8 cellular contexts compared by ENCODE assay signal in genomic region chr12:88579572-88579940, GRCh38. TPM values are rescaled to one million over a fixed set of nuclear protein-coding genes. Genes with fewer than 3 reads are reported as not detected.
DNase-seq lines count a peak whose midpoint lies in the region; ATAC-seq lines count a peak whose summit lies in the region.

No MANE protein-coding gene starts in this region.

- no peaks in the 10 kb centered on the region for H3K9me3 ChIP-seq in GM23248 (ENCODE audit: low read depth)
- no peaks in the 10 kb centered on the region for H3K9me3 ChIP-seq in NT2/D1 (ENCODE audit: insufficient read depth, low read length)
- no peaks in the 10 kb centered on the region for H3K9me3 ChIP-seq in ectodermal cell (ENCODE audit: control insufficient read depth, low read length)
- H3K9me3 ChIP-seq in mononuclear cell (ENCODE audit: low read depth, low read length) = no peaks in the 10 kb centered on the region

- no peaks in the 10 kb centered on the region for H3K36me3 Mint-ChIP-seq in stimulated activated naive B cell treated with anti-CD40 and anti-IgM and Interleukin-4, amounts not matched to agents 10 μg/mL and 1 μg/mL and 100 μg/mL, for 72 hours

- H3K4me3 ChIP-seq in GM23248 (peak overlapping the region; percentile 95), NT2/D1 (ENCODE audit: insufficient read length, low read depth) (peak overlapping the region; percentile 67), ectodermal cell (ENCODE audit: insufficient read depth, low read depth, low read length) (peak overlapping the region; percentile 62), mononuclear cell (ENCODE audit: low read length) (peak overlapping the region; percentile 5)

- peaks cover 36% of the 10 kb centered on the region for H3F3A ChIP-seq in GM23248 (ENCODE audit: insufficient read depth)

- peaks cover 23 to 37% of the 10 kb centered on the region in 2 donors for H3K27me3 Mint-ChIP-seq in stimulated activated naive B cell treated with anti-CD40 and anti-IgM and Interleukin-4, amounts not matched to agents 10 μg/mL and 1 μg/mL and 100 μg/mL, for 72 hours

- DNase-seq in GM23248 = peak; percentile 71
- no peak for DNase-seq in NT2/D1 (ENCODE audit: low read depth, low spot score)
- DNase-seq in stimulated activated naive B cell treated with anti-CD40 and anti-IgM and Interleukin-4, amounts not matched to agents 10 μg/mL and 1 μg/mL and 100 μg/mL, for 72 hours = no peak
- no peak for DNase-seq in GDM1 (lab: John Stamatoyannopoulos, UW)

- H3K9me2 ChIP-seq in GM23248 (ENCODE audit: insufficient read depth) = no peaks in the 10 kb centered on the region

- H3K27ac Mint-ChIP-seq in stimulated activated naive B cell treated with anti-CD40 and anti-IgM and Interleukin-4, amounts not matched to agents 10 μg/mL and 1 μg/mL and 100 μg/mL, for 72 hours = no peak overlapping the region

- H3K4me1 ChIP-seq in GM23248 (ENCODE audit: insufficient read depth) (peaks cover 29% of the 10 kb centered on the region), NT2/D1 (ENCODE audit: insufficient read depth, insufficient read length) (peaks cover 3% of the 10 kb centered on the region), ectodermal cell (ENCODE audit: control insufficient read depth, insufficient read depth, low read length) (peaks cover 6% of the 10 kb centered on the region), mononuclear cell (ENCODE audit: insufficient read depth, low read length) (peaks cover 18% of the 10 kb centered on the region)

- no peaks in the 10 kb centered on the region for H3K9me3 Mint-ChIP-seq in stimulated activated naive B cell treated with anti-CD40 and anti-IgM and Interleukin-4, amounts not matched to agents 10 μg/mL and 1 μg/mL and 100 μg/mL, for 72 hours

- H4K20me1 ChIP-seq in GM23248 (ENCODE audit: insufficient read depth) = no peaks in the 10 kb centered on the region

- H3K36me3 ChIP-seq in GM23248 (ENCODE audit: low read depth) = no peaks in the 10 kb centered on the region
- no peaks in the 10 kb centered on the region for H3K36me3 ChIP-seq in NT2/D1 (ENCODE audit: insufficient read depth, insufficient read length, low read length)
- no peaks in the 10 kb centered on the region for H3K36me3 ChIP-seq in ectodermal cell (ENCODE audit: control insufficient read depth, insufficient read depth, low read length)

- H3K4me2 ChIP-seq in GM23248 (ENCODE audit: unreplicated experiment) = peak overlapping the region; percentile 96

- peak overlapping the region; percentile 95 for H2AFZ ChIP-seq in GM23248

- in situ Hi-C loops in GM23248 (cut with MboI) = loop anchor here (10.0 kb wide), 1 partner anchor 425 kb away; no protein-coding TSS in a partner anchor

- peaks cover 57% of the 10 kb centered on the region for H3K79me2 ChIP-seq in GM23248 (ENCODE audit: insufficient read depth)

- H3K27me3 ChIP-seq in GM23248 (replicated peaks; ENCODE audit: insufficient read depth) (no peaks in the 10 kb centered on the region), NT2/D1 (ENCODE audit: insufficient read depth, insufficient read length) (peaks cover 26% of the 10 kb centered on the region), ectodermal cell (ENCODE audit: control insufficient read depth, insufficient read depth, low read length, poor library complexity, severe bottlenecking) (peaks cover 68% of the 10 kb centered on the region), mononuclear cell (ENCODE audit: insufficient read depth, low read length) (peaks cover 58% of the 10 kb centered on the region)

- ATAC-seq in GM21528 (IDR thresholded peaks at IDR 0.05; ENCODE audit: low FRiP score, unreplicated experiment) (no peak), GM21717 (IDR thresholded peaks at IDR 0.05; ENCODE audit: unreplicated experiment) (no peak)
- ATAC-seq in stimulated activated naive B cell treated with anti-CD40 and anti-IgM and Interleukin-4, amounts not matched to agents 10 μg/mL and 1 μg/mL and 100 μg/mL, for 72 hours (replicated peaks) = no peak

- H3K4me1 Mint-ChIP-seq in stimulated activated naive B cell treated with anti-CD40 and anti-IgM and Interleukin-4, amounts not matched to agents 10 μg/mL and 1 μg/mL and 100 μg/mL, for 72 hours = peaks cover 8 to 14% of the 10 kb centered on the region in 2 donors

- H3K27ac ChIP-seq in GM23248 (peak overlapping the region; percentile 60), ectodermal cell (ENCODE audit: insufficient read depth, low read depth, low read length, poor library complexity, severe bottlenecking) (no peak overlapping the region)

- H3K9ac ChIP-seq in GM23248 (peak overlapping the region; percentile 83), NT2/D1 (ENCODE audit: insufficient read length, low read depth) (peak overlapping the region; percentile 76)

- H3K4me3 Mint-ChIP-seq in stimulated activated naive B cell treated with anti-CD40 and anti-IgM and Interleukin-4, amounts not matched to agents 10 μg/mL and 1 μg/mL and 100 μg/mL, for 72 hours = peak overlapping the region in 1 of 2 donors; percentile 75

- WGBS in GM23248 (ENCODE audit: low coverage in 1 of 2, low lambda C conversion rate in 2 of 2, missing lambda C conversion rate in 2 of 2), 2 experiments = 0% methylated on average over 24 to 27 of the region's 27 CpGs
- 0 to 1% methylated on average over 27 of the region's 27 CpGs for WGBS in ectodermal cell, 2 experiments

RNA-seq across cellular contexts. Expression of gene KITLG, which starts 0.7 kb away (rescaled TPM):
- total RNA-seq in GM23248 (2014; rRNA removed; shearing (Covaris generic)) = 98.4 and 146 TPM in 2 replicates
- polyA plus RNA-seq in GM23248 (2016; fragmentation: Nextera tagmentation; extraction: Ambion mirVana) = 33.8 and 34.8 TPM in 2 replicates
- polyA plus RNA-seq in ectodermal cell (2013, experiment 1 of 4) = 9.2 TPM
- 7.7 TPM for polyA plus RNA-seq in ectodermal cell (2013, experiment 2 of 4)
- polyA plus RNA-seq in ectodermal cell (2013, experiment 3 of 4) = 6.4 TPM
- 8.2 TPM for polyA plus RNA-seq in ectodermal cell (2013, experiment 4 of 4)
- 0.21 TPM for total RNA-seq in mononuclear cell

Comparison
In these comparisons a context has a peak if more than half of its experiments do, and no peak if none do; other contexts are left out.
1. H3K4me3 ChIP-seq: peak in every context shown above with its lines; median percentile 95 in GM23248; 67 in NT2/D1; 62 in ectodermal cell; 5 in mononuclear cell.
2. RNA of gene KITLG, which starts 0.7 kb away (total RNA-seq): 98.4 to 146 TPM in GM23248; 0.21 TPM in mononuclear cell (single experiment); every median in the first group is over 10 times any median in the second.